8 cellular contexts compared by ENCODE assay signal in the genomic region with DNA sequence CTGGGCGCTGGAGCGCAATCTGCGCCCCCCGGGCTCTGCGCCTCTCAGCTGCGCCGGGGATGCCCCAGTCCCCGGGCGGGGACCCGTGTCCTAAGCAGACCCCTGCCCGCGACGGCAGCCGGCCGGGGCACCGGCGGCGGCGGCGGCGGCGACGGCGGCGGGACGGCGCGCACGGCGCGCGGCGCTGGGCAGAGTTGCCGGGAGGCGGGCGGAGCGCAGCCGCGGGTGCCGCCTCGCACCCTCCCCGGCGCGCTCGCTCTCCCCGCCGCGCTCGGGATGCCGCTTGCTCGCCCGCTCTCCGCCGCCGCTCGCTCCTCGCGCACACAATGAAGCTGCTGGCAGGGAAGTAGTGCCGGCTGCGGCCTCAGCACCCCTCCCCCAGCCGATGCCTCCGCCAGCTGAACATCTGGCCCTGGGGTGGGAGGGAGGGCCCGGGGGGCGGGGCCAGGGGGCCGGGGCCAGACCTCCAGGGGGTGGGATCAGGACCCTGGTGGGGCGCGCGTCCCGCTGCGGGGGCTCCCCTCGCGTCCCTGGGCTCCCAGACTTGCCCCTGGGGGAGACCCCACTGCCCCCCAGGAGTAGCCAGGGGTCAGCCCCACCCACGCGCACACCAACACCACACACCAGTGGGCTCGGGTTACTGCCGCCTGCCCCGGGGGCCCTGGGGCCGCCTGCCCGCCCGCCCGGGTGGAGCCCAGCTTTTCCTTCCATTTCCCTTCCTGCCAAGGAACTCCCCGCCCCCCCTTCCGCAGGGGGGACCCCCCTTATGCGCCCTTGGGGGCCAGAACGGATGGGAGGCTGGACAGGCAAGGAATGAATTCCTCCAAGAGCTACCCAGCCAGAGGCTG. TPM values are rescaled to one million over a fixed set of nuclear protein-coding genes. Genes with fewer than 3 reads are reported as not detected.
DNase-seq lines count a peak whose midpoint lies in the region; ATAC-seq, FAIRE-seq and TF ChIP-seq lines count a peak whose summit lies in the region.

A gene (minus strand): TSS at position 328 of the 848 bp plus-strand sequence. CDS start 708 bp downstream, outside the sequence.

- peak within 1 kb of the TSS; percentile 89 to 99 for H3K4me2 ChIP-seq in H1 (ENCODE audit: insufficient read depth in 1 of 2, low read depth in 2 of 2, low read length in 2 of 2)

- DNase-seq in CMK (ENCODE audit: low read depth) (peak; percentile 49), NCI-H748 treated with DMSO at 0.1 percent for 48 hours (lab: John Stamatoyannopoulos, UW) (peak; percentile 42), H1 (ENCODE audit: low read depth in 1 of 2, low spot score in 2 of 2) (peak in 1 of 2 experiments; percentile 88), memory B cell (ENCODE audit: low spot score in 2 of 2) (peak; percentile 44 to 65)
- DNase-seq in activated CD8-positive, alpha-beta T cell treated with anti-CD3 and anti-CD28 coated beads, Interleukin-2, amount 10 ng/mL, durations not matched to agents 7 days and 5 days, result peak; percentile 69
- peak; percentile 27 to 51 (median 46) for DNase-seq in stimulated activated CD4-positive, alpha-beta T cell treated with anti-CD3 and anti-CD28 coated beads, TNF-alpha, amount 100 ng/mL, for 48 hours (ENCODE audit: low read depth in 3 of 3)

- peak within 1 kb of the TSS; percentile 98 for H4K5ac ChIP-seq in H1 (ENCODE audit: insufficient read length, low read depth, low read length)

- no peaks in the 10 kb centered on the region for H3K36me3 Mint-ChIP-seq in activated CD8-positive, alpha-beta T cell treated with anti-CD3 and anti-CD28 coated beads, Interleukin-2, amount 10 ng/mL, durations not matched to agents 7 days and 5 days (ENCODE audit: low read depth)
- H3K36me3 Mint-ChIP-seq in memory B cell, result no peaks in the 10 kb centered on the region

- H3K23me2 ChIP-seq in H1 (ENCODE audit: low read depth, low read length), result peaks cover 31% of the 10 kb centered on the region

- H3K4ac ChIP-seq in H1 (replicated peaks; ENCODE audit: insufficient read length, low read depth, low read length), result peak within 1 kb of the TSS; percentile 76

- H3K14ac ChIP-seq in H1 (ENCODE audit: insufficient read length), result peak within 1 kb of the TSS; percentile 25

- ATAC-seq in HG03354 (IDR thresholded peaks at IDR 0.05; ENCODE audit: poor library complexity, severe bottlenecking, unreplicated experiment) (peak; percentile 48), memory B cell (ENCODE audit: low read depth) (peak; percentile 69), HG02588 (IDR thresholded peaks at IDR 0.05; ENCODE audit: unreplicated experiment) (no peak)
- ATAC-seq in activated CD8-positive, alpha-beta T cell treated with anti-CD3 and anti-CD28 coated beads, Interleukin-2, amount 10 ng/mL, durations not matched to agents 7 days and 5 days, result peak; percentile 77

- H3K4me1 ChIP-seq in H1 (replicated peaks in 1 of 4; ENCODE audit: control insufficient read depth in 3 of 4, insufficient read depth in 4 of 4, low read length in 3 of 4), result peaks cover 2 to 37% (median 31%) of the 10 kb centered on the region in 4 experiments

- H3K9me3 ChIP-seq in H1 (ENCODE audit: insufficient read depth in 2 of 2, low read depth in 1 of 2, low read length in 1 of 2), result no peaks in the 10 kb centered on the region

- H4K8ac ChIP-seq in H1 (ENCODE audit: extremely low read depth, insufficient read depth, low read length), result peak within 1 kb of the TSS; percentile 97

- no peak within 1 kb of the TSS for H3K27ac Mint-ChIP-seq in activated CD8-positive, alpha-beta T cell treated with anti-CD3 and anti-CD28 coated beads, Interleukin-2, amount 10 ng/mL, durations not matched to agents 7 days and 5 days
- H3K27ac Mint-ChIP-seq in memory B cell, result no peak within 1 kb of the TSS

- H3K4me3 Mint-ChIP-seq in activated CD8-positive, alpha-beta T cell treated with anti-CD3 and anti-CD28 coated beads, Interleukin-2, amount 10 ng/mL, durations not matched to agents 7 days and 5 days, result peak within 1 kb of the TSS; percentile 78
- H3K4me3 Mint-ChIP-seq in memory B cell, result peak within 1 kb of the TSS; percentile 88

- no peak for TF ChIP-seq CTCF in H1 (IDR thresholded peaks at IDR 0.05; ENCODE audit: control extremely low read depth in 1 of 3, insufficient read depth in 1 of 3, low read depth in 1 of 3, low read length in 3 of 3)

- peak in 1 of 2 experiments; percentile 41; a peak in 1 of 3 replicates for TF ChIP-seq POLR2A in H1 (IDR thresholded peaks at IDR 0.05; ENCODE audit: control extremely low read depth in 1 of 2, low read depth in 2 of 2, low read length in 2 of 2)

- no peak for TF ChIP-seq RAD21 in H1 (IDR thresholded peaks at IDR 0.05 in 1 of 2, conservative IDR thresholded peaks at IDR 0.05 in 1 of 2; ENCODE audit: low read depth in 2 of 2, low read length in 2 of 2)

- H3K27ac ChIP-seq in H1 (ENCODE audit: low read depth, low read length), result peak within 1 kb of the TSS; percentile 95

- peaks cover 9% of the 10 kb centered on the region for H3K79me1 ChIP-seq in H1 (ENCODE audit: low read depth, low read length)

- POLR2A ChIA-PET in activated CD8-positive, alpha-beta T cell treated with anti-CD3 and anti-CD28 coated beads, Interleukin-2, amount 10 ng/mL, durations not matched to agents 7 days and 5 days (lab: Charles Lee), result interaction anchor here (0.6 to 1.5 kb wide), 2 partner anchors 25 to 69 kb away, joined by 3 to 4 read pairs; a partner anchor contains a TSS
- POLR2A ChIA-PET in H1 (lab: Charles Lee; ENCODE audit: partially characterized antibody), result interaction anchor here (0.7 to 10.7 kb wide), 27 partner anchors 8 to 331 kb away, joined by 3 to 173 read pairs (median 4); a partner anchor contains a TSS

- H2BK15ac ChIP-seq in H1 (ENCODE audit: low read length), result peak within 1 kb of the TSS; percentile 96

- peak within 1 kb of the TSS; percentile 85 for H2BK120ac ChIP-seq in H1 (replicated peaks; ENCODE audit: low read depth, low read length)

- H2BK12ac ChIP-seq in H1 (ENCODE audit: low read depth, low read length), result peak within 1 kb of the TSS; percentile 35; the same call in 1 of the 2 replicates

- WGBS in H1 (ENCODE audit: extremely low coverage in 1 of 2, insufficient coverage in 1 of 2, insufficient read length in 1 of 2, insufficient replicate concordance in 2 of 2, low coverage in 1 of 2, low lambda C conversion rate in 2 of 2, missing lambda C conversion rate in 1 of 2), 2 experiments, result 1% methylated on average over 48 of the region's 85 CpGs; no CpG with 5 or more reads in 1 of the 2 experiments

- peak within 1 kb of the TSS; percentile 80 for H3K56ac ChIP-seq in H1 (replicated peaks; ENCODE audit: insufficient read length, low read depth, low read length)

- peaks cover 8% of the 10 kb centered on the region for H3K27me3 Mint-ChIP-seq in activated CD8-positive, alpha-beta T cell treated with anti-CD3 and anti-CD28 coated beads, Interleukin-2, amount 10 ng/mL, durations not matched to agents 7 days and 5 days (ENCODE audit: low read depth)
- H3K27me3 Mint-ChIP-seq in memory B cell, result peaks cover 2% of the 10 kb centered on the region

- no peak for FAIRE-seq in H1 (lab: Jason Lieb, UNC)

- peaks cover 10 to 28% (median 19%) of the 10 kb centered on the region in 4 experiments; a peak in 7 of 8 replicates for H3K36me3 ChIP-seq in H1 (ENCODE audit: control insufficient read depth in 2 of 4, insufficient read depth in 4 of 4, low read length in 3 of 4)

- no peak within 1 kb of the TSS for H2AFZ ChIP-seq in H1 (ENCODE audit: low read length)

- no peaks in the 10 kb centered on the region for H3K9me3 Mint-ChIP-seq in activated CD8-positive, alpha-beta T cell treated with anti-CD3 and anti-CD28 coated beads, Interleukin-2, amount 10 ng/mL, durations not matched to agents 7 days and 5 days (ENCODE audit: insufficient read depth)
- H3K9me3 Mint-ChIP-seq in memory B cell, result no peaks in the 10 kb centered on the region

- H3K18ac ChIP-seq in H1 (ENCODE audit: extremely low read depth, low read length), result peak within 1 kb of the TSS; percentile 100

- peaks cover 12 to 17% of the 10 kb centered on the region in 2 experiments for H4K20me1 ChIP-seq in H1 (replicated peaks in 1 of 2; ENCODE audit: control insufficient read depth in 1 of 2, insufficient read depth in 2 of 2, low read length in 2 of 2)

- H2AK5ac ChIP-seq in H1 (ENCODE audit: low read depth, low read length), result no peak within 1 kb of the TSS

- CTCF ChIA-PET in activated CD8-positive, alpha-beta T cell treated with anti-CD3 and anti-CD28 coated beads, Interleukin-2, amount 10 ng/mL, durations not matched to agents 7 days and 5 days (lab: Charles Lee), result interaction anchor here (0.7 to 6.2 kb wide), 5 partner anchors 11 to 80 kb away, joined by 3 to 49 read pairs (median 7); a partner anchor contains a TSS
- CTCF ChIA-PET in H1 (lab: Charles Lee; ENCODE audit: partially characterized antibody), result interaction anchor here (0.6 to 9.3 kb wide), 20 partner anchors 8 to 117 kb away, joined by 3 to 129 read pairs (median 4); a partner anchor contains a TSS

- peak within 1 kb of the TSS; percentile 98 for H4K91ac ChIP-seq in H1 (replicated peaks; ENCODE audit: insufficient read length, low read length)

- H3K4me3 ChIP-seq in H1 (ENCODE audit: extremely low read depth in 1 of 4, insufficient read depth in 2 of 4, low read depth in 3 of 4, low read length in 4 of 4), result peak within 1 kb of the TSS; percentile 67 to 95 (median 89)

- TF ChIP-seq EP300 in H1 (IDR thresholded peaks at IDR 0.05; ENCODE audit: borderline replicate concordance in 1 of 2, low read depth in 2 of 2, low read length in 2 of 2), result no peak; a peak in 1 of 3 replicates

- H3K4me1 Mint-ChIP-seq in activated CD8-positive, alpha-beta T cell treated with anti-CD3 and anti-CD28 coated beads, Interleukin-2, amount 10 ng/mL, durations not matched to agents 7 days and 5 days (ENCODE audit: low read depth), result peaks cover 12% of the 10 kb centered on the region
- peaks cover 11% of the 10 kb centered on the region for H3K4me1 Mint-ChIP-seq in memory B cell

- H3K23ac ChIP-seq in H1 (ENCODE audit: insufficient read length), result no peak within 1 kb of the TSS

- peaks cover 3 to 29% of the 10 kb centered on the region in 2 experiments; a peak in 3 of 4 replicates for H3K79me2 ChIP-seq in H1 (ENCODE audit: control insufficient read depth in 1 of 2, insufficient read depth in 2 of 2, low read length in 2 of 2)

- no peaks in the 10 kb centered on the region for H3K27me3 ChIP-seq in H1 (replicated peaks in 1 of 4; ENCODE audit: control insufficient read depth in 3 of 4, extremely low read depth in 1 of 4, insufficient read depth in 3 of 4, low read length in 3 of 4)

- no peak within 1 kb of the TSS; the same call in 1 of the 2 replicates for H2BK20ac ChIP-seq in H1 (ENCODE audit: low read length)

- peak within 1 kb of the TSS; percentile 99 for H2BK5ac ChIP-seq in H1 (ENCODE audit: low read depth, low read length)

- peak within 1 kb of the TSS; percentile 15 to 88 (median 83); a peak in 5 of 7 replicates for H3K9ac ChIP-seq in H1 (replicated peaks in 1 of 4; ENCODE audit: extremely low read depth in 1 of 4, low read depth in 3 of 4, low read length in 3 of 4)

RNA-seq across cellular contexts. Expression of the gene that starts here (rescaled TPM):
- total RNA-seq in activated CD8-positive, alpha-beta T cell treated with anti-CD3 and anti-CD28 coated beads, Interleukin-2, amount 10 ng/mL, durations not matched to agents 7 days and 5 days, result under 1 TPM; 0.55 to 0.60 TPM
- total RNA-seq in H1 (2021; fragmentation: NEBNext Ultra II Directional; extraction: Animal tissue kit (Norgen Biotek cat#: 25700)), result 78.0 and 80.1 TPM in 2 replicates
- 54.6 and 75.9 TPM in 2 replicates for polyA plus RNA-seq in H1 (2011; rRNA removed)
- polyA plus RNA-seq in H1 (2011; cell fraction: cytosol; rRNA removed), result 67.2 TPM
- 110 TPM for polyA plus RNA-seq in H1 (2011; cell fraction: nucleus; rRNA removed)
- polyA plus RNA-seq in H1 (2012, experiment 1 of 2), result 55.1 to 84.2 TPM (median 78.1 TPM) in 4 replicates
- 64.1 TPM for polyA plus RNA-seq in H1 (2012, experiment 2 of 2)
- polyA plus RNA-seq in H1 (2013, experiment 1 of 2), result 47.1 TPM
- polyA plus RNA-seq in H1 (2013, experiment 2 of 2), result 41.5 TPM
- polyA minus RNA-seq in H1 (2011; rRNA and poly(A)+ RNA removed), result 54.5 and 69.3 TPM in 2 replicates
- 50.3 TPM for polyA minus RNA-seq in H1 (2011; cell fraction: cytosol; rRNA and poly(A)+ RNA removed)
- polyA minus RNA-seq in H1 (2011; cell fraction: nucleus; rRNA and poly(A)+ RNA removed), result 42.1 TPM

Comparison
In these comparisons a context has a peak if more than half of its experiments do, and no peak if none do; other contexts are left out.
1. RNA of the gene that starts here (total RNA-seq): 78.0 to 80.1 TPM in H1; 0.55 to 0.60 TPM in activated CD8-positive, alpha-beta T cell treated with anti-CD3 and anti-CD28 coated beads, Interleukin-2, amount 10 ng/mL, durations not matched to agents 7 days and 5 days; every median in the first group is over 10 times any median in the second.
2. Peak in DNase-seq and ATAC-seq in activated CD8-positive, alpha-beta T cell treated with anti-CD3 and anti-CD28 coated beads, Interleukin-2, amount 10 ng/mL, durations not matched to agents 7 days and 5 days; RNA of the gene not detected or under 1 TPM.